Comparison of ENCODE assay signal across 35 cellular contexts in genomic region chr6:73956305-73956704, GRCh38.
DNase-seq lines count a peak whose midpoint lies in the region; ATAC-seq and TF ChIP-seq lines count a peak whose summit lies in the region.
"Had no signal": no experiment of that assay in that cellular context is flagged by ENCODE, and none has a peak within 500 bp of the region (broad histone marks: within the 10 kb centered on the region; RNA-seq: fewer than 3 reads in every experiment).

No MANE protein-coding gene starts in this region.

- peak overlapping the region; percentile 75 for H3K27ac Mint-ChIP-seq in neural crest cell (ENCODE audit: unreplicated experiment)
- H3K27ac Mint-ChIP-seq in natural killer cell treated with Interleukin-12 subunit alpha and Interleukin-12 subunit beta and Interleukin-15 and Interleukin-18, amount 100 ng/mL, for 72 hours: no peak overlapping the region
- H3K27ac Mint-ChIP-seq: B cell; CD14-positive monocyte; CD4-positive, alpha-beta memory T cell; CD4-positive, alpha-beta T cell; CD4-positive, CD25-positive, alpha-beta regulatory T cell; CD8-positive, alpha-beta memory T cell; CD8-positive, alpha-beta T cell had no signal

- peaks cover 3% of the 10 kb centered on the region for H3K9me3 Mint-ChIP-seq in neural crest cell
- H3K9me3 Mint-ChIP-seq in natural killer cell treated with Interleukin-12 subunit alpha and Interleukin-12 subunit beta and Interleukin-15 and Interleukin-18, amount 100 ng/mL, for 72 hours: no peaks in the 10 kb centered on the region
- H3K9me3 Mint-ChIP-seq: CD14-positive monocyte; CD4-positive, alpha-beta T cell; CD8-positive, alpha-beta T cell had no signal

- H2AFZ ChIP-seq in hepatocyte: no peak overlapping the region

- no peak overlapping the region for H3K4me3 Mint-ChIP-seq in neural crest cell
- no peak overlapping the region for H3K4me3 Mint-ChIP-seq in natural killer cell treated with Interleukin-12 subunit alpha and Interleukin-12 subunit beta and Interleukin-15 and Interleukin-18, amount 100 ng/mL, for 72 hours
- H3K4me3 Mint-ChIP-seq: B cell; CD14-positive monocyte; CD4-positive, alpha-beta memory T cell; CD4-positive, alpha-beta T cell; CD4-positive, CD25-positive, alpha-beta regulatory T cell; CD8-positive, alpha-beta memory T cell; CD8-positive, alpha-beta T cell had no signal

- no peaks in the 10 kb centered on the region for H3K79me2 ChIP-seq in hepatocyte

- peak; percentile 55 for DNase-seq in ELF-1 (ENCODE audit: low read depth, low spot score)
- no peak for DNase-seq in hepatocyte (ENCODE audit: low spot score)
- peak; percentile 62 for DNase-seq in islet precursor cell
- DNase-seq in neural crest cell (ENCODE audit: low read depth, low spot score): no peak
- no peak for DNase-seq in natural killer cell treated with Interleukin-12 subunit alpha and Interleukin-12 subunit beta and Interleukin-15 and Interleukin-18, amount 100 ng/mL, for 72 hours (ENCODE audit: low spot score)
- no peak for DNase-seq in CD1c-positive myeloid dendritic cell (ENCODE audit: extremely low spot score)
- DNase-seq in HAP-1 (ENCODE audit: low spot score in 2 of 2): no peak
- DNase-seq: 8988T; ACHN; AML-193; BE2C; C1 segment of cervical spinal cord; Caco-2; Calu3; CD4-positive, alpha-beta memory T cell; CD4-positive, alpha-beta T cell; CD4-positive, CD25-positive, alpha-beta regulatory T cell; CD8-positive, alpha-beta memory T cell; CD8-positive, alpha-beta T cell; COR-L47; DMS 273 treated with DMSO at 0.1 percent for 48 hours; DMS153; DMS53; DMS79; DMS79 treated with DMSO at 0.1 percent for 48 hours; DND-41; EL had no signal

- TF ChIP-seq CTCF in hepatocyte (IDR thresholded peaks at IDR 0.05; ENCODE audit: poor library complexity) (no peak), neural crest cell (conservative IDR thresholded peaks at IDR 0.05) (no peak)

- no peaks in the 10 kb centered on the region for H4K20me1 ChIP-seq in hepatocyte (ENCODE audit: insufficient read depth, poor library complexity, severe bottlenecking)
- H4K20me1 ChIP-seq: BLaER1; BLaER1 treated with 17β-estradiol and CSF1 and Interleukin-3, amounts not matched to agents 10 nM and 100 nM had no signal

- no peak overlapping the region for H3K4me2 ChIP-seq in hepatocyte
- H3K4me2 ChIP-seq: A549; BLaER1; BLaER1 treated with 17β-estradiol and CSF1 and Interleukin-3, amounts not matched to agents 10 nM and 100 nM had no signal

- H3K9me3 ChIP-seq in hepatocyte (ENCODE audit: low read depth) (no peaks in the 10 kb centered on the region), HAP-1 (no peaks in the 10 kb centered on the region)
- H3K9me3 ChIP-seq: A549; BE2C; BLaER1; BLaER1 treated with 17β-estradiol and CSF1 and Interleukin-3, amounts not matched to agents 10 nM and 100 nM; Caco-2 had no signal

- H3K36me3 ChIP-seq in hepatocyte (replicated peaks; ENCODE audit: insufficient read depth, low read depth) (no peaks in the 10 kb centered on the region), HAP-1 (replicated peaks) (no peaks in the 10 kb centered on the region)
- H3K36me3 ChIP-seq: BE2C; BLaER1; BLaER1 treated with 17β-estradiol and CSF1 and Interleukin-3, amounts not matched to agents 10 nM and 100 nM had no signal

- no peaks in the 10 kb centered on the region for H3K9me2 ChIP-seq in hepatocyte (replicated peaks; ENCODE audit: insufficient read depth)

- H3K27me3 Mint-ChIP-seq in neural crest cell (ENCODE audit: low read depth): no peaks in the 10 kb centered on the region
- no peaks in the 10 kb centered on the region for H3K27me3 Mint-ChIP-seq in natural killer cell treated with Interleukin-12 subunit alpha and Interleukin-12 subunit beta and Interleukin-15 and Interleukin-18, amount 100 ng/mL, for 72 hours
- H3K27me3 Mint-ChIP-seq: B cell; CD4-positive, alpha-beta memory T cell; CD4-positive, alpha-beta T cell; CD4-positive, CD25-positive, alpha-beta regulatory T cell; CD8-positive, alpha-beta memory T cell had no signal

- H3K4me1 ChIP-seq in hepatocyte (ENCODE audit: insufficient read depth) (no peaks in the 10 kb centered on the region), HAP-1 (no peaks in the 10 kb centered on the region)
- H3K4me1 ChIP-seq: A549; BE2C; BLaER1; BLaER1 treated with 17β-estradiol and CSF1 and Interleukin-3, amounts not matched to agents 10 nM and 100 nM; Caco-2 had no signal

- WGBS in hepatocyte (ENCODE audit: low lambda C conversion rate, missing lambda C conversion rate): 77% methylated on average over 1 of the region's 1 CpG

- in situ Hi-C loops in HAP-1 (cut with MboI; ENCODE audit: low sequenced_read_pairs): no loop called here

- peak overlapping the region; percentile 30 for H3K27ac ChIP-seq in hepatocyte
- H3K27ac ChIP-seq: 22Rv1; A549; BLaER1; BLaER1 treated with 17β-estradiol and CSF1 and Interleukin-3, amounts not matched to agents 10 nM and 100 nM; C4-2B had no signal

- no peak for ATAC-seq in HG02678 (IDR thresholded peaks at IDR 0.05; ENCODE audit: unreplicated experiment)
- ATAC-seq in natural killer cell treated with Interleukin-12 subunit alpha and Interleukin-12 subunit beta and Interleukin-15 and Interleukin-18, amount 100 ng/mL, for 72 hours: no peak
- ATAC-seq: A549; CD8-positive, alpha-beta T cell had no signal

- no peaks in the 10 kb centered on the region for H3K36me3 Mint-ChIP-seq in neural crest cell (ENCODE audit: low read depth)
- H3K36me3 Mint-ChIP-seq in natural killer cell treated with Interleukin-12 subunit alpha and Interleukin-12 subunit beta and Interleukin-15 and Interleukin-18, amount 100 ng/mL, for 72 hours: no peaks in the 10 kb centered on the region
- H3K36me3 Mint-ChIP-seq: CD14-positive monocyte; CD4-positive, alpha-beta memory T cell; CD4-positive, CD25-positive, alpha-beta regulatory T cell; CD8-positive, alpha-beta memory T cell; CD8-positive, alpha-beta T cell had no signal

- H3K4me1 Mint-ChIP-seq in neural crest cell: peaks cover 7% of the 10 kb centered on the region
- no peaks in the 10 kb centered on the region for H3K4me1 Mint-ChIP-seq in natural killer cell treated with Interleukin-12 subunit alpha and Interleukin-12 subunit beta and Interleukin-15 and Interleukin-18, amount 100 ng/mL, for 72 hours (ENCODE audit: low read depth in 2 of 2)
- H3K4me1 Mint-ChIP-seq: B cell; CD14-positive monocyte; CD4-positive, alpha-beta memory T cell; CD4-positive, CD25-positive, alpha-beta regulatory T cell; CD8-positive, alpha-beta memory T cell had no signal

- no peaks in the 10 kb centered on the region for H3K27me3 ChIP-seq in hepatocyte
- H3K27me3 ChIP-seq in HAP-1 (ENCODE audit: low read depth): no peaks in the 10 kb centered on the region
- H3K27me3 ChIP-seq: BE2C; BLaER1; BLaER1 treated with 17β-estradiol and CSF1 and Interleukin-3, amounts not matched to agents 10 nM and 100 nM had no signal

- no peak overlapping the region for H3K4me3 ChIP-seq in hepatocyte
- H3K4me3 ChIP-seq in HAP-1: no peak overlapping the region
- H3K4me3 ChIP-seq: A549; BLaER1; BLaER1 treated with 17β-estradiol and CSF1 and Interleukin-3, amounts not matched to agents 10 nM and 100 nM had no signal

Comparison
In these comparisons a context has a peak if more than half of its experiments do, and no peak if none do; other contexts are left out.
1. DNase-seq: peak in ELF-1 (single experiment) and islet precursor cell (single experiment); none in hepatocyte (single experiment), neural crest cell (single experiment), natural killer cell treated with Interleukin-12 subunit alpha and Interleukin-12 subunit beta and Interleukin-15 and Interleukin-18, amount 100 ng/mL, for 72 hours (single experiment), CD1c-positive myeloid dendritic cell (single experiment) and HAP-1 (0 of 2).